ENCODE assay signal across 1 cellular context in the genomic region with DNA sequence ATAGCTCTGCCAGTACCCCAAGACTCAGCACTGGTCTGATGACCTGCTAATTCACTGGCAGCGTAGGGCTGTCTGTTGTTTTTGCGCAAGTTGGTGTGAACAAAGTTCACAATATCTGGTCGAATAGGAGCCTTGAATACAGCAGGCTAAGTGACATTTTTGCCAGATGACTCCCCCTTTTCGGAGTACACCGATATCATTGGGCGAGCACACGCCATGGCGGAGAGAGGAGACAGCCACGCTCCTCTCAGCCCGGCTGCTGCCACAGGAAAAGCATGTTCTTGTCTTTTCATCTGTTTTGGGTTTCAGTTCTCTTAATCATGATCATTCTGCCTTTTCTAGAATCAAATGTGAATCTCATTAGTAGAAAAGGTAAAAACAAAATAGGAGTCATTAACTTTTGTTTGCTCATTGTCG.
A peak's percentile ranks its signal among the peaks of the same experiment; 100 is the strongest.
TF ChIP-seq lines count a peak whose summit lies in the region.

No MANE protein-coding gene starts in this region.

TF ChIP-seq in GM12878, 131 proteins besides CTCF, POLR2A, EP300 and RAD21 (continued from another document):
- TF ChIP-seq, protein P1, sequence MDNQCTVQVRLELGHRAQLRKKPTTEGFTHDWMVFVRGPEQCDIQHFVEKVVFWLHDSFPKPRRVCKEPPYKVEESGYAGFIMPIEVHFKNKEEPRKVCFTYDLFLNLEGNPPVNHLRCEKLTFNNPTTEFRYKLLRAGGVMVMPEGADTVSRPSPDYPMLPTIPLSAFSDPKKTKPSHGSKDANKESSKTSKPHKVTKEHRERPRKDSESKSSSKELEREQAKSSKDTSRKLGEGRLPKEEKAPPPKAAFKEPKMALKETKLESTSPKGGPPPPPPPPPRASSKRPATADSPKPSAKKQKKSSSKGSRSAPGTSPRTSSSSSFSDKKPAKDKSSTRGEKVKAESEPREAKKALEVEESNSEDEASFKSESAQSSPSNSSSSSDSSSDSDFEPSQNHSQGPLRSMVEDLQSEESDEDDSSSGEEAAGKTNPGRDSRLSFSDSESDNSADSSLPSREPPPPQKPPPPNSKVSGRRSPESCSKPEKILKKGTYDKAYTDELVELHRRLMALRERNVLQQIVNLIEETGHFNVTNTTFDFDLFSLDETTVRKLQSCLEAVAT (IDR thresholded peaks at IDR 0.05): peak; percentile 76
- TF ChIP-seq, protein P2, sequence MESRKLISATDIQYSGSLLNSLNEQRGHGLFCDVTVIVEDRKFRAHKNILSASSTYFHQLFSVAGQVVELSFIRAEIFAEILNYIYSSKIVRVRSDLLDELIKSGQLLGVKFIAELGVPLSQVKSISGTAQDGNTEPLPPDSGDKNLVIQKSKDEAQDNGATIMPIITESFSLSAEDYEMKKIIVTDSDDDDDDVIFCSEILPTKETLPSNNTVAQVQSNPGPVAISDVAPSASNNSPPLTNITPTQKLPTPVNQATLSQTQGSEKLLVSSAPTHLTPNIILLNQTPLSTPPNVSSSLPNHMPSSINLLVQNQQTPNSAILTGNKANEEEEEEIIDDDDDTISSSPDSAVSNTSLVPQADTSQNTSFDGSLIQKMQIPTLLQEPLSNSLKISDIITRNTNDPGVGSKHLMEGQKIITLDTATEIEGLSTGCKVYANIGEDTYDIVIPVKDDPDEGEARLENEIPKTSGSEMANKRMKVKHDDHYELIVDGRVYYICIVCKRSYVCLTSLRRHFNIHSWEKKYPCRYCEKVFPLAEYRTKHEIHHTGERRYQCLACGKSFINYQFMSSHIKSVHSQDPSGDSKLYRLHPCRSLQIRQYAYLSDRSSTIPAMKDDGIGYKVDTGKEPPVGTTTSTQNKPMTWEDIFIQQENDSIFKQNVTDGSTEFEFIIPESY (IDR thresholded peaks at IDR 0.05): peak; percentile 97
- peak; percentile 56; the same call in 1 of the 2 replicates for TF ChIP-seq SPI1 (IDR thresholded peaks at IDR 0.05; ENCODE audit: borderline replicate concordance, insufficient read depth, low read depth, low read length)
TF ChIP-seq in GM12878: peak in this region for 4; not testable (repeated sequence) for 127.
